23 cellular contexts compared by ENCODE assay signal in the genomic region with DNA sequence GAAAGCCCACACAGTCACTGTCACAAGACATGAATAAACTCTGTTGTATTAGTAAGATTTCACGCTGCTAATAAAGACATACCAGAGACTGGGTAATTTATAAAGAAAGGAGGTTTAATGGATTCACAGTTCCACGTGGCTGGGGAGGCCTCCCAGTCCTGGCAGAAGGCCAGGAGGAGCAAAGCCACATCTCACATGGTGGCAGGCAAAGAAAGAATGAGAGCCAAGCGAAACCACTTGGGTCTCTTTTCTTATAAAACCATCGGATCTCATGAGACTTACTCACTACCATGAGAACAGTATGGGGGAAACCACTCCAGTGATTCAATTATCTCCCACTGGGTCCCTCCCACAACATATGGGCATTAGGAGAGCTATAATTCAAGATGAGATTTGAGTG.
"Had no signal": no experiment of that assay in that cellular context is flagged by ENCODE, and none has a peak within 500 bp of the region (broad histone marks: within the 10 kb centered on the region; RNA-seq: fewer than 3 reads in every experiment).

No MANE protein-coding gene starts in this region.

- H3K27ac Mint-ChIP-seq: activated naive CD4-positive, alpha-beta T cell treated with anti-CD3 and anti-CD28 coated beads for 36 hours; activated naive CD8-positive, alpha-beta T cell treated with anti-CD3 and anti-CD28 coated beads, Interleukin-2, amount 10 ng/mL, durations not matched to agents 7 days and 5 days; brain; dendritic cell treated with granulocyte-macrophage colony-stimulating factor and Interleukin-4, amounts not matched to agents 40 ng/mL and 50 ng/mL, for 4 days had no signal

- DNase-seq: activated CD4-positive, alpha-beta T cell treated with anti-CD3 and anti-CD28 coated beads for 4 hours; activated CD4-positive, alpha-beta T cell treated with anti-CD3 and anti-CD28 coated beads, Interleukin-2, amount 50 U/mL, for 48 hours; activated CD4-positive, CD25-positive, alpha-beta regulatory T cell; activated CD8-positive, alpha-beta memory T cell treated with anti-CD3 and anti-CD28 coated beads, Interleukin-2, amount 50 U/mL, for 48 hours; activated naive CD4-positive, alpha-beta T cell treated with anti-CD3 and anti-CD28 coated beads for 36 hours; activated naive CD8-positive, alpha-beta T cell treated with anti-CD3 and anti-CD28 coated beads, Interleukin-2, amount 10 ng/mL, durations not matched to agents 7 days and 5 days; activated T-cell treated with anti-CD3 and anti-CD28 coated beads, Interleukin-2, amount 50 U/mL, for 4 hours; amygdala; effector CD8-positive, alpha-beta T cell; erythroblast; hippocampal formation; kidney glomerular epithelial cell; naive thymus-derived CD4-positive, alpha-beta T cell; occipital lobe; right lobe of liver; stimulated activated naive CD4-positive, alpha-beta T cell; testis; trophoblast cell; uterus had no signal

- ATAC-seq: activated T-cell treated with anti-CD3 and anti-CD28 coated beads, Interleukin-2, amount 50 U/mL, for 4 hours; left lung; naive thymus-derived CD4-positive, alpha-beta T cell; right lobe of liver had no signal

- H3K27me3 Mint-ChIP-seq: activated naive CD8-positive, alpha-beta T cell treated with anti-CD3 and anti-CD28 coated beads, Interleukin-2, amount 10 ng/mL, durations not matched to agents 7 days and 5 days; dendritic cell treated with granulocyte-macrophage colony-stimulating factor and Interleukin-4, amounts not matched to agents 40 ng/mL and 50 ng/mL, for 4 days had no signal

- H3K4me3 Mint-ChIP-seq: activated naive CD4-positive, alpha-beta T cell treated with anti-CD3 and anti-CD28 coated beads for 36 hours; activated naive CD8-positive, alpha-beta T cell treated with anti-CD3 and anti-CD28 coated beads, Interleukin-2, amount 10 ng/mL, durations not matched to agents 7 days and 5 days; activated T-cell treated with anti-CD3 and anti-CD28 coated beads, Interleukin-2, amount 50 U/mL, for 4 hours; brain; dendritic cell treated with granulocyte-macrophage colony-stimulating factor and Interleukin-4, amounts not matched to agents 40 ng/mL and 50 ng/mL, for 4 days; naive thymus-derived CD4-positive, alpha-beta T cell; neural crest cell had no signal

- H3K4me1 Mint-ChIP-seq: activated naive CD8-positive, alpha-beta T cell treated with anti-CD3 and anti-CD28 coated beads, Interleukin-2, amount 10 ng/mL, durations not matched to agents 7 days and 5 days; naive thymus-derived CD4-positive, alpha-beta T cell; neural crest cell had no signal

- H3K36me3 Mint-ChIP-seq: activated naive CD8-positive, alpha-beta T cell treated with anti-CD3 and anti-CD28 coated beads, Interleukin-2, amount 10 ng/mL, durations not matched to agents 7 days and 5 days; brain had no signal
